1 cellular context compared by ENCODE assay signal in genomic region chr9:21144620-21145019, GRCh38.
A peak's percentile ranks its signal among the peaks of the same experiment; 100 is the strongest.
TF ChIP-seq lines count a peak whose summit lies in the region.

No MANE protein-coding gene starts in this region.

TF ChIP-seq in GM12878, 131 proteins besides CTCF, POLR2A, EP300 and RAD21 (continued from another document):
- no peak for TF ChIP-seq ASH2L (IDR thresholded peaks at IDR 0.05; ENCODE audit: borderline replicate concordance, low read depth)
- no peak for TF ChIP-seq FOXM1 (IDR thresholded peaks at IDR 0.05; ENCODE audit: low read depth, low read length)
- no peak for TF ChIP-seq ZBTB4 (CRISPR knock-in tag; IDR thresholded peaks at IDR 0.05)
- TF ChIP-seq SPI1 (IDR thresholded peaks at IDR 0.05; ENCODE audit: borderline replicate concordance, insufficient read depth, low read depth, low read length) = peak; percentile 84
- TF ChIP-seq NFXL1 (IDR thresholded peaks at IDR 0.05; ENCODE audit: borderline replicate concordance) = no peak
- TF ChIP-seq NFYA (IDR thresholded peaks at IDR 0.05; ENCODE audit: borderline replicate concordance, low read depth, low read length) = no peak
- no peak for TF ChIP-seq IKZF2 (IDR thresholded peaks at IDR 0.05)
- no peak for TF ChIP-seq POLR2AphosphoS2 (IDR thresholded peaks at IDR 0.05; ENCODE audit: low read depth, low read length)
- no peak for TF ChIP-seq NR2C1 (IDR thresholded peaks at IDR 0.05)
